9 cellular contexts compared by ENCODE assay signal in the genomic region with DNA sequence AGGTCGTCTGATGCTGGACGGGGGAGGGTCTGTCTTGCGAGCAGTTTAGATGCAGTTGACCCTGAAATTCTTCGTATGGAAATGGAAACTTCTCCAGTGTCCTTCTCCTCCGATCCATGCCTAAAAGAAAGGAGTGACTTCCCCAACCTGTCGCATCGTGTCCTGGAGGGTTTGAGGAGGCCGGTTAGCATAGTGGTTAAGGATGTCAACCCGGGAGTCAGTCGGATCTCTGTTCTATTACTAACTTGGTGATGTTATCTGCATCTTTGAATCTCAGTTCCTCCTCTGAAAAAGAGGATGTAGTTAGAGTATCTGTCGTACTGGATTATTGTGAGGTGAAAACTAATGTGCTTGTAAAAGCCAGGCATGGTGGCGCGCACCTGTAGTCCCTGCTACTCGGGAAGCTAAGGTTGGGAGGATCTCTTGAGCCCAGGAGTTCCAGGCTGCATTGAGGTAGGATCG. TPM values are rescaled to one million over a fixed set of nuclear protein-coding genes. Genes with fewer than 3 reads are reported as not detected.
DNase-seq lines count a peak whose midpoint lies in the region; ATAC-seq and TF ChIP-seq lines count a peak whose summit lies in the region.
"Had no signal": no experiment of that assay in that cellular context is flagged by ENCODE, and none has a peak within 500 bp of the region (broad histone marks: within the 10 kb centered on the region; RNA-seq: fewer than 3 reads in every experiment).

No MANE protein-coding gene starts in this region.

- H3K36me3 Mint-ChIP-seq in memory B cell = no peaks in the 10 kb centered on the region

- peaks cover 16% of the 10 kb centered on the region for H3K4me1 ChIP-seq in left ventricle myocardium inferior
- H3K4me1 ChIP-seq in vagina = peaks cover 17% of the 10 kb centered on the region

- in situ Hi-C loops in astrocyte of the spinal cord (cut with HindIII; ENCODE audit: low sequenced_read_pairs) = no loop called here

- H3K36me3 ChIP-seq in left ventricle myocardium inferior (no peaks in the 10 kb centered on the region), vagina (no peaks in the 10 kb centered on the region)

- peak overlapping the region; percentile 79 for H3K4me3 Mint-ChIP-seq in memory B cell

- DNase-seq in left ventricle myocardium inferior (no peak), left ventricle myocardium superior (no peak), astrocyte of the spinal cord (ENCODE audit: low read depth, low spot score) (no peak), memory B cell (ENCODE audit: low spot score in 2 of 2) (peak; percentile 14 to 18), vagina (ENCODE audit: extremely low spot score in 2 of 2) (no peak), SK-N-DZ (ENCODE audit: low spot score) (no peak), NCI-H2196 (lab: John Stamatoyannopoulos, UW; ENCODE audit: unreplicated experiment) (no peak), ecto neural progenitor cell (ENCODE audit: low spot score) (no peak)

- H3K9me3 Mint-ChIP-seq in memory B cell = no peaks in the 10 kb centered on the region

- peaks cover 81% of the 10 kb centered on the region for H3K27me3 ChIP-seq in left ventricle myocardium inferior (ENCODE audit: low read depth)
- no peaks in the 10 kb centered on the region for H3K27me3 ChIP-seq in vagina

- TF ChIP-seq POLR2A in vagina (IDR thresholded peaks at IDR 0.05) = no peak

- ATAC-seq in left ventricle myocardium superior = no peak
- peak; percentile 88 for ATAC-seq in memory B cell (ENCODE audit: low read depth)

- intact Hi-C loops in left ventricle myocardium inferior (cut with micrococcal nuclease) = no loop called here
- intact Hi-C loops in left ventricle myocardium superior (cut with micrococcal nuclease) = no loop called here
- intact Hi-C loops in vagina (cut with DNase I) = no loop called here

- TF ChIP-seq CTCF in left ventricle myocardium inferior (IDR thresholded peaks at IDR 0.05; ENCODE audit: borderline replicate concordance) (no peak), astrocyte of the spinal cord (IDR thresholded peaks at IDR 0.05; ENCODE audit: low read depth, low read length) (no peak), vagina (IDR thresholded peaks at IDR 0.05) (no peak)

- H3K27ac ChIP-seq in left ventricle myocardium inferior (replicated peaks) (no peak overlapping the region), vagina (no peak overlapping the region)
- H3K27ac ChIP-seq: RWPE1 had no signal

- peaks cover 28% of the 10 kb centered on the region for H3K27me3 Mint-ChIP-seq in memory B cell

- H3K27ac Mint-ChIP-seq in memory B cell = no peak overlapping the region

- H3K4me1 Mint-ChIP-seq in memory B cell = peaks cover 15% of the 10 kb centered on the region

- H3K9me3 ChIP-seq in left ventricle myocardium inferior (replicated peaks) (no peaks in the 10 kb centered on the region), vagina (no peaks in the 10 kb centered on the region)

- H3K4me3 ChIP-seq in left ventricle myocardium inferior (peak overlapping the region; percentile 68), astrocyte of the spinal cord (ENCODE audit: low read depth, low read length) (peak overlapping the region; percentile 52), vagina (peak overlapping the region; percentile 43 to 53)

RNA-seq across cellular contexts. Expression of gene ZBTB8B, which starts 0.7 kb away (rescaled TPM):
- 0.03 TPM for total RNA-seq in left ventricle myocardium inferior
- total RNA-seq in left ventricle myocardium superior = not detected
- not detected for total RNA-seq in vagina
- 1.3 and 1.4 TPM in 2 replicates for polyA plus RNA-seq in SK-N-DZ (2014; cell fraction: cytosol; rRNA removed)
- polyA plus RNA-seq in SK-N-DZ (2014; cell fraction: nucleus; rRNA removed) = 1.3 and 2.4 TPM in 2 replicates

Comparison
In these comparisons a context has a peak if more than half of its experiments do, and no peak if none do; other contexts are left out.
1. DNase-seq: peak in memory B cell (2 of 2); none in left ventricle myocardium inferior (single experiment), left ventricle myocardium superior (single experiment), astrocyte of the spinal cord (single experiment), vagina (0 of 2), SK-N-DZ (single experiment), NCI-H2196 (single experiment) and ecto neural progenitor cell (single experiment).
2. Peak in every context shown above with its lines, with median percentiles within 50 percentile points of each other: H3K4me3 ChIP-seq.